In genomic region chr7:148912151-148912550, GRCh38 we compare ENCODE assay signal across 1 cellular context.
TF ChIP-seq lines count a peak whose summit lies in the region.

No MANE protein-coding gene starts in this region.

TF ChIP-seq in K562, 482 proteins besides CTCF, POLR2A, EP300 and RAD21:
- TF ChIP-seq ZNF449 (CRISPR knock-in tag; IDR thresholded peaks at IDR 0.05): no peak
- peak; percentile 1 for TF ChIP-seq CBX2 (IDR thresholded peaks at IDR 0.05; ENCODE audit: insufficient read depth, low read length, poor library complexity, severe bottlenecking)
- no peak for TF ChIP-seq ZBTB11 (CRISPR knock-in tag; IDR thresholded peaks at IDR 0.05)
- 0 out of 2 replicates have a peak, but pooled peaks have one; percentile 54 for TF ChIP-seq ATF2 (CRISPR knock-in tag; IDR thresholded peaks at IDR 0.05)
- TF ChIP-seq DNMT1 (IDR thresholded peaks at IDR 0.05): no peak
- no peak for TF ChIP-seq ZNF592 (IDR thresholded peaks at IDR 0.05)
- no peak for TF ChIP-seq CBFA2T3 (IDR thresholded peaks at IDR 0.05)
- TF ChIP-seq SLC30A9 (CRISPR knock-in tag; IDR thresholded peaks at IDR 0.05): no peak
- no peak for TF ChIP-seq TEAD4 (IDR thresholded peaks at IDR 0.05; ENCODE audit: low read length)
- no peak for TF ChIP-seq TEAD4 (CRISPR knock-in tag; IDR thresholded peaks at IDR 0.05; ENCODE audit: borderline replicate concordance)
- no peak for TF ChIP-seq E2F1 (CRISPR knock-in tag; IDR thresholded peaks at IDR 0.05)
- no peak for TF ChIP-seq MYBL2 (IDR thresholded peaks at IDR 0.05; ENCODE audit: low read depth)
- TF ChIP-seq MYBL2 (CRISPR knock-in tag; IDR thresholded peaks at IDR 0.05; ENCODE audit: borderline replicate concordance): no peak
- TF ChIP-seq JUNB (CRISPR knock-in tag; conservative IDR thresholded peaks at IDR 0.05): no peak
- no peak for TF ChIP-seq SMARCA5 (IDR thresholded peaks at IDR 0.05)
